ENCODE assay signal across 21 cellular contexts in genomic region chr13:72851678-72852014, GRCh38.
"Had no signal": no experiment of that assay in that cellular context is flagged by ENCODE, and none has a peak within 500 bp of the region (broad histone marks: within the 10 kb centered on the region; RNA-seq: fewer than 3 reads in every experiment).

No MANE protein-coding gene starts in this region.

- DNase-seq: activated B cell treated with CpG ODN at 0.5 μM for 24 hours; activated CD4-positive, alpha-beta T cell treated with anti-CD3 and anti-CD28 coated beads for 36 hours; activated CD4-positive, alpha-beta T cell treated with anti-CD3 and anti-CD28 coated beads, Interleukin-2, amount 50 U/mL, for 48 hours; activated CD8-positive, alpha-beta memory T cell treated with anti-CD3 and anti-CD28 coated beads, Interleukin-2, amount 50 U/mL, for 48 hours; activated effector memory CD4-positive, alpha-beta T cell treated with Interleukin-2 at 50 U/mL for 16 hours; activated naive CD4-positive, alpha-beta T cell treated with anti-CD3 and anti-CD28 coated beads for 36 hours; activated T-cell treated with anti-CD3 and anti-CD28 coated beads, Interleukin-2, amount 50 U/mL, for 48 hours; caudate nucleus; effector CD4-positive, alpha-beta T cell; foreskin keratinocyte; stimulated activated CD4-positive, alpha-beta T cell treated with anti-CD3 and anti-CD28 coated beads, Interleukin-4, amount 100 ng/mL, for 24 hours; stimulated activated naive CD4-positive, alpha-beta T cell treated with Interleukin-2 at 50 U/mL for 16 hours; substantia nigra; T1000; thyroid gland; upper lobe of right lung had no signal

- H3K4me1 Mint-ChIP-seq: activated B cell treated with CpG ODN at 0.5 μM for 24 hours; activated CD4-positive, alpha-beta T cell treated with anti-CD3 and anti-CD28 coated beads for 36 hours; brain had no signal

- H3K4me3 Mint-ChIP-seq: activated B cell treated with CpG ODN at 0.5 μM for 24 hours; activated CD4-positive, alpha-beta T cell treated with anti-CD3 and anti-CD28 coated beads for 36 hours; activated naive CD4-positive, alpha-beta T cell treated with anti-CD3 and anti-CD28 coated beads for 36 hours; brain; dendritic cell treated with granulocyte-macrophage colony-stimulating factor and Interleukin-4, amounts not matched to agents 40 ng/mL and 50 ng/mL, for 4 days; natural killer cell treated with Interleukin-12 subunit alpha and Interleukin-12 subunit beta and Interleukin-15 and Interleukin-18, amount 100 ng/mL, for 72 hours; T-helper 1 cell treated with Interleukin-12 subunit alpha and Interleukin-12 subunit beta and Interleukin-4 antibody, amounts not matched to agents 30 μg/mL and 1 μg/mL, for 36 hours had no signal

- H3K9me3 ChIP-seq: thyroid gland, upper lobe of right lung had no signal

- H3K27ac ChIP-seq: foreskin keratinocyte, thyroid gland, upper lobe of right lung had no signal

- H3K4me1 ChIP-seq: foreskin keratinocyte, thyroid gland, upper lobe of right lung had no signal

- H3K27me3 ChIP-seq: foreskin keratinocyte, thyroid gland, upper lobe of right lung had no signal

- H3K9me3 Mint-ChIP-seq: activated B cell treated with CpG ODN at 0.5 μM for 24 hours; activated naive CD4-positive, alpha-beta T cell treated with anti-CD3 and anti-CD28 coated beads for 36 hours; brain; dendritic cell treated with granulocyte-macrophage colony-stimulating factor and Interleukin-4, amounts not matched to agents 40 ng/mL and 50 ng/mL, for 4 days; natural killer cell treated with Interleukin-12 subunit alpha and Interleukin-12 subunit beta and Interleukin-15 and Interleukin-18, amount 100 ng/mL, for 72 hours; T-helper 1 cell treated with Interleukin-12 subunit alpha and Interleukin-12 subunit beta and Interleukin-4 antibody, amounts not matched to agents 30 μg/mL and 1 μg/mL, for 36 hours had no signal

- H3K27me3 Mint-ChIP-seq: activated B cell treated with CpG ODN at 0.5 μM for 24 hours; activated CD4-positive, alpha-beta T cell treated with anti-CD3 and anti-CD28 coated beads for 36 hours; brain; dendritic cell treated with granulocyte-macrophage colony-stimulating factor and Interleukin-4, amounts not matched to agents 40 ng/mL and 50 ng/mL, for 4 days; natural killer cell treated with Interleukin-12 subunit alpha and Interleukin-12 subunit beta and Interleukin-15 and Interleukin-18, amount 100 ng/mL, for 72 hours; progenitor cell of endocrine pancreas had no signal

- H3K4me3 ChIP-seq: thyroid gland, upper lobe of right lung had no signal

- H3K27ac Mint-ChIP-seq: activated B cell treated with CpG ODN at 0.5 μM for 24 hours; activated CD4-positive, alpha-beta T cell treated with anti-CD3 and anti-CD28 coated beads for 36 hours; activated naive CD4-positive, alpha-beta T cell treated with anti-CD3 and anti-CD28 coated beads for 36 hours; brain; dendritic cell treated with granulocyte-macrophage colony-stimulating factor and Interleukin-4, amounts not matched to agents 40 ng/mL and 50 ng/mL, for 4 days; natural killer cell treated with Interleukin-12 subunit alpha and Interleukin-12 subunit beta and Interleukin-15 and Interleukin-18, amount 100 ng/mL, for 72 hours; progenitor cell of endocrine pancreas; T-helper 1 cell treated with Interleukin-12 subunit alpha and Interleukin-12 subunit beta and Interleukin-4 antibody, amounts not matched to agents 30 μg/mL and 1 μg/mL, for 36 hours had no signal
